ENCODE assay signal across 31 cellular contexts in the genomic region with DNA sequence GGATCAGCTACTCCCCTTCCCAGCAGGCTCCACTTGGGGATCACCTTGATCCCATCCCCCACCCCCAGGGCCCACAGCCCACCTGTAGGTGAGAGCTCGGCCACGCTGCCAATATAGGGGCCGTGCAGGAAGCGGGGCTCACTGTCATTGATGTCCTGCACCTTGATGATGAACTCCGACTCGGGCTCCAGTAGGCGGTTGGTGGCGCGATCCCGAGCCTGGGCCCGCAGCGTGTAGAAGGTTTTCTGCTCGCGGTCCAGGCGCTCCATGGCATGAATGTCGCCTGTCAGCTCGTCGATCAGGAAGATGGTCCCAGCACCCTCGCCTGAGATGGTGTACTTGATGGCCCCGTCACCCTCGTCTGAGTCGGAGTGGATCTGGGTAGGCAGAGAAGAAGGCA.
"Had no signal": no experiment of that assay in that cellular context is flagged by ENCODE, and none has a peak within 500 bp of the region (broad histone marks: within the 10 kb centered on the region; RNA-seq: fewer than 3 reads in every experiment).

No MANE protein-coding gene starts in this region.

- H3K4me1 ChIP-seq: adrenal gland, ascending aorta, body of pancreas, breast epithelium had no signal

- FAIRE-seq: astrocyte had no signal

- DNase-seq: activated effector memory CD4-positive, alpha-beta T cell treated with anti-CD3 and anti-CD28 coated beads, Interleukin-2, amount 50 U/mL, for 16 hours; activated effector memory CD4-positive, alpha-beta T cell treated with Interleukin-2 at 50 U/mL for 16 hours; activated gamma-delta T cell; activated gamma-delta T cell treated with Interleukin-2 at 50 U/mL for 16 hours; activated naive CD4-positive, alpha-beta T cell; activated naive CD4-positive, alpha-beta T cell treated with anti-CD3 and anti-CD28 coated beads for 36 hours; activated naive CD4-positive, alpha-beta T cell treated with anti-CD3 and anti-CD28 coated beads, Interleukin-2, amount 10 ng/mL, durations not matched to agents 7 days and 5 days; activated naive CD4-positive, alpha-beta T cell treated with anti-CD3 and anti-CD28 coated beads, Interleukin-2, amount 50 U/mL, for 16 hours; activated naive CD4-positive, alpha-beta T cell treated with Interleukin-2 at 50 U/mL for 16 hours; activated naive CD8-positive, alpha-beta T cell treated with anti-CD3 and anti-CD28 coated beads for 36 hours; activated naive CD8-positive, alpha-beta T cell treated with anti-CD3 and anti-CD28 coated beads, Interleukin-2, amount 10 ng/mL, durations not matched to agents 7 days and 5 days; activated naive CD8-positive, alpha-beta T cell treated with anti-CD3 and anti-CD28 coated beads, Interleukin-2, amount 50 U/mL, for 24 hours; activated T-cell treated with anti-CD3 and anti-CD28 coated beads, Interleukin-2, amount 50 U/mL, for 1 hour; activated T-cell treated with anti-CD3 and anti-CD28 coated beads, Interleukin-2, amount 50 U/mL, for 24 hours; activated T-cell treated with anti-CD3 and anti-CD28 coated beads, Interleukin-2, amount 50 U/mL, for 4 hours; activated T-cell treated with anti-CD3 and anti-CD28 coated beads, Interleukin-2, amount 50 U/mL, for 48 hours; activated T-cell treated with anti-CD3 and anti-CD28 coated beads, Interleukin-2, amount 50 U/mL, for 72 hours; adrenal gland; amniotic stem cell; amygdala; anterior cingulate cortex; aorta; brain microvascular endothelial cell; caudate nucleus; central memory CD4-positive, alpha-beta T cell; cerebellar nuclear complex had no signal

- H3K4me3 ChIP-seq: adrenal gland, ascending aorta, body of pancreas, breast epithelium, cardiac muscle cell had no signal

- H3K9me3 ChIP-seq: adrenal gland, ascending aorta, body of pancreas, breast epithelium had no signal

- H3K27me3 ChIP-seq: adrenal gland, ascending aorta, body of pancreas, cardiac muscle cell had no signal

- H3K27ac ChIP-seq: adrenal gland, ascending aorta, body of pancreas, brain microvascular endothelial cell, breast epithelium, cardiac muscle cell had no signal

- H3K36me3 ChIP-seq: adrenal gland, ascending aorta, brain microvascular endothelial cell, breast epithelium, cardiac muscle cell had no signal
